In genomic region chr22:33756508-33756949, GRCh38 we compare ENCODE assay signal across 17 cellular contexts.
DNase-seq lines count a peak whose midpoint lies in the region; ATAC-seq and TF ChIP-seq lines count a peak whose summit lies in the region.
"Had no signal": no experiment of that assay in that cellular context is flagged by ENCODE, and none has a peak within 500 bp of the region (broad histone marks: within the 10 kb centered on the region; RNA-seq: fewer than 3 reads in every experiment).

No MANE protein-coding gene starts in this region.

- H3K27me3 Mint-ChIP-seq in neural crest cell (ENCODE audit: low read depth) (no peaks in the 10 kb centered on the region), CD14-positive monocyte (ENCODE audit: low read depth in 3 of 3) (no peaks in the 10 kb centered on the region)
- H3K27me3 Mint-ChIP-seq: T-cell had no signal

- H3K4me1 Mint-ChIP-seq in neural crest cell (peaks cover 40% of the 10 kb centered on the region), CD14-positive monocyte (no peaks in the 10 kb centered on the region)
- H3K4me1 Mint-ChIP-seq: T-cell had no signal

- peaks cover 3% of the 10 kb centered on the region for H3K9me3 Mint-ChIP-seq in neural crest cell
- H3K9me3 Mint-ChIP-seq in CD14-positive monocyte, result peaks cover 15 to 54% (median 34%) of the 10 kb centered on the region in 7 donors

- H3K36me3 Mint-ChIP-seq in neural crest cell (ENCODE audit: low read depth), result peaks cover 2% of the 10 kb centered on the region
- H3K36me3 Mint-ChIP-seq in CD14-positive monocyte, result no peaks in the 10 kb centered on the region

- H3K4me3 ChIP-seq in epithelial cell of proximal tubule (ENCODE audit: low read depth, low read length), result no peak overlapping the region
- H3K4me3 ChIP-seq: lung had no signal

- H3K27ac Mint-ChIP-seq in neural crest cell (ENCODE audit: unreplicated experiment) (peak overlapping the region; percentile 63), CD14-positive monocyte (no peak overlapping the region)
- H3K27ac Mint-ChIP-seq: T-cell had no signal

- intact Hi-C loops in CD14-positive monocyte (cut with micrococcal nuclease), result no loop called here

- peak; percentile 5 for TF ChIP-seq CTCF in epithelial cell of proximal tubule (conservative IDR thresholded peaks at IDR 0.05; ENCODE audit: low read depth, low read length)
- TF ChIP-seq CTCF in neural crest cell (conservative IDR thresholded peaks at IDR 0.05), result no peak
- TF ChIP-seq CTCF in CD14-positive monocyte (IDR thresholded peaks at IDR 0.05), result no peak

- DNase-seq in NCI-H1417 (lab: John Stamatoyannopoulos, UW) (peak in 2 of 3 experiments; percentile 7 to 36), NCI-H1417 treated with DMSO at 0.1 percent for 48 hours (lab: John Stamatoyannopoulos, UW) (no peak), NCI-H1694 (lab: John Stamatoyannopoulos, UW) (peak; percentile 28), epithelial cell of proximal tubule (ENCODE audit: low read depth) (no peak), neural crest cell (ENCODE audit: low read depth, low spot score) (no peak), CD14-positive monocyte (ENCODE audit: low spot score) (no peak)
- DNase-seq: hypothalamus, MM.1S, NCI-H226, occipital lobe, PC-3, T-cell had no signal

- no peak overlapping the region for H3K4me3 Mint-ChIP-seq in neural crest cell
- no peak overlapping the region for H3K4me3 Mint-ChIP-seq in CD14-positive monocyte
- H3K4me3 Mint-ChIP-seq: T-cell had no signal

- ATAC-seq in GM21529 (IDR thresholded peaks at IDR 0.05; ENCODE audit: unreplicated experiment) (no peak), HG03280 (IDR thresholded peaks at IDR 0.05; ENCODE audit: unreplicated experiment) (no peak)
- ATAC-seq: activated CD4-positive, CD25-positive, alpha-beta regulatory T cell treated with anti-CD3 and anti-CD28 coated beads, Interleukin-2, amount 50 U/mL, for 24 hours; esophagus mucosa; PC-3; T-cell had no signal

Comparison
In these comparisons a context has a peak if more than half of its experiments do, and no peak if none do; other contexts are left out.
1. DNase-seq: peak in NCI-H1417 (2 of 3) and NCI-H1694 (single experiment); none in NCI-H1417 treated with DMSO at 0.1 percent for 48 hours (single experiment), epithelial cell of proximal tubule (single experiment), neural crest cell (single experiment) and CD14-positive monocyte (single experiment).